In the genomic region with DNA sequence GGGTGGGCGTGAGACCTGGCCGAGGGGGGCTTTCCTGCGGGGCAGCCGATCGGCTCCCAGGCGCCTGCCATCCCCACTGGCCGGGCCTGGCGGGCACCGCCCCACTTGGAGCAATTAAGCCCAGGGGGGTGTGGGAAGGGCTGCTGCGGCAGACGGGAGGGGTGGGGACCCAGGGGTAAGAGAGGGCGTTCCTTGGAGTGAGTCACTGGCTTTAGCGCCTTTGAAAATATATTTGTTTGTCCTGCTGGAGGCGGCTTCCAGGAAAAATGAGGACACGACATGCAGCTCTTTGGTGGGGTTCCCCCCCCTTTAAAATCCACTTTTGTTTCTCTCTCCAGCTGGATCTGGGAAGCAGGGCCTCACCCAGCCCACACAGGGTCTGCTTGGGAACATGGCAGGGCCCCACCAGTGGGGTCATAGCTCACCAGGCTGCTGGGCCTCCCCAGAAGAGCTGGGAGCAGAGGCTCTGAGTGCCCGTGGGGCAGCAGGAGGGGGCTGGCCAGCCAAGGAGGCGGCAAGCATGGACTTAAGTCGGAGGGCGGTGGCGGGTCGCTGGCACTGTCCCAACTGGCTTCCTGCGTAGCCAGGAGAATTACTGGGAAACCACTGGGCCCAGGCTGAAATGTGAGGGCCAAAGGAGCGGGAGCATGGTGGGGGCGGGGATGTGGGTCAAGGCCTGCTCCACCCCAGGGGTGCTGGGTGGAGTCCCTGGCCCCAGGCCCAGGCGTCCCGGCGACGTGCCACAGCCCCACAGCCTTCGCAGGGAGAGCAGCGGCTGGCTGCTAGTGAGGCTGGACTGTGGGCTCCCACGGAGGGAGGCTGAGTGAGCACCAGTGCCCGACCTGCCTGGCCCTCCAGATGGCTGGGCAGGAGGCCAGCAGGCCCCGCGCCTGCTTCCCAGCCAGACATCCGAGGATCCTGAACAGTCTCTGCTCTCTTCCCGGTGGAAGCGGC, we compare ENCODE assay signal across 8 cellular contexts.
DNase-seq lines count a peak whose midpoint lies in the region; ATAC-seq and TF ChIP-seq lines count a peak whose summit lies in the region.

No MANE protein-coding gene starts in this region.

- no peaks in the 10 kb centered on the region for H3K27me3 ChIP-seq in suprapubic skin

- peaks cover 74% of the 10 kb centered on the region for H3K36me3 Mint-ChIP-seq in activated T-helper 17 cell treated with anti-CD3 and anti-CD28 coated beads, Interleukin-2, amount 50 U/mL, for 72 hours (ENCODE audit: low read depth)
- H3K36me3 Mint-ChIP-seq in activated CD4-positive, alpha-beta memory T cell treated with anti-CD3 and anti-CD28 coated beads for 36 hours = peaks cover 20% of the 10 kb centered on the region

- CTCF ChIA-PET in activated CD4-positive, alpha-beta memory T cell treated with anti-CD3 and anti-CD28 coated beads for 36 hours (lab: Charles Lee) = no interaction called here

- peak overlapping the region; percentile 89 for H3K27ac ChIP-seq in suprapubic skin

- POLR2A ChIA-PET in activated CD4-positive, alpha-beta memory T cell treated with anti-CD3 and anti-CD28 coated beads for 36 hours (lab: Charles Lee) = no interaction called here

- TF ChIP-seq EP300 in suprapubic skin (IDR thresholded peaks at IDR 0.05) = no peak

- peaks cover 51% of the 10 kb centered on the region for H3K4me1 ChIP-seq in suprapubic skin

- no peak overlapping the region for H3K27ac Mint-ChIP-seq in activated T-helper 17 cell treated with anti-CD3 and anti-CD28 coated beads, Interleukin-2, amount 50 U/mL, for 72 hours
- no peak overlapping the region for H3K27ac Mint-ChIP-seq in activated CD4-positive, alpha-beta memory T cell treated with anti-CD3 and anti-CD28 coated beads for 36 hours

- no peak for TF ChIP-seq POLR2A in suprapubic skin (IDR thresholded peaks at IDR 0.05)

- TF ChIP-seq CTCF in suprapubic skin (IDR thresholded peaks at IDR 0.05) = no peak

- peaks cover 67% of the 10 kb centered on the region for H3K36me3 ChIP-seq in suprapubic skin

- DNase-seq in COLO668 (lab: John Stamatoyannopoulos, UW; ENCODE audit: unreplicated experiment) = peak; percentile 87
- DNase-seq in NCI-H2107 (lab: John Stamatoyannopoulos, UW) = peak; percentile 56
- DNase-seq in cerebellar cortex (ENCODE audit: low spot score) = peak; percentile 90
- DNase-seq in kidney tubule cell (ENCODE audit: low spot score) = peak; percentile 86
- DNase-seq in suprapubic skin (ENCODE audit: low spot score in 2 of 2) = peak; percentile 95 to 96
- no peak for DNase-seq in activated CD4-positive, alpha-beta memory T cell treated with anti-CD3 and anti-CD28 coated beads for 36 hours

- ATAC-seq in activated T-helper 17 cell treated with anti-CD3 and anti-CD28 coated beads, Interleukin-2, amount 50 U/mL, for 72 hours (replicated peaks) = no peak
- ATAC-seq in GM18861 (IDR thresholded peaks at IDR 0.05; ENCODE audit: unreplicated experiment) = no peak

- WGBS in suprapubic skin = 11% methylated on average over 7 of the region's 37 CpGs

- no peaks in the 10 kb centered on the region for H3K9me3 ChIP-seq in suprapubic skin

- intact Hi-C loops in activated CD4-positive, alpha-beta memory T cell treated with anti-CD3 and anti-CD28 coated beads for 36 hours (cut with micrococcal nuclease) = no loop called here

- no peaks in the 10 kb centered on the region for H3K9me3 Mint-ChIP-seq in activated T-helper 17 cell treated with anti-CD3 and anti-CD28 coated beads, Interleukin-2, amount 50 U/mL, for 72 hours
- H3K9me3 Mint-ChIP-seq in activated CD4-positive, alpha-beta memory T cell treated with anti-CD3 and anti-CD28 coated beads for 36 hours = no peaks in the 10 kb centered on the region

- H3K4me3 ChIP-seq in suprapubic skin = peak overlapping the region; percentile 38

- no peaks in the 10 kb centered on the region for H3K4me1 Mint-ChIP-seq in activated T-helper 17 cell treated with anti-CD3 and anti-CD28 coated beads, Interleukin-2, amount 50 U/mL, for 72 hours
- no peaks in the 10 kb centered on the region for H3K4me1 Mint-ChIP-seq in activated CD4-positive, alpha-beta memory T cell treated with anti-CD3 and anti-CD28 coated beads for 36 hours (ENCODE audit: low read depth)

- no peaks in the 10 kb centered on the region for H3K27me3 Mint-ChIP-seq in activated T-helper 17 cell treated with anti-CD3 and anti-CD28 coated beads, Interleukin-2, amount 50 U/mL, for 72 hours
- H3K27me3 Mint-ChIP-seq in activated CD4-positive, alpha-beta memory T cell treated with anti-CD3 and anti-CD28 coated beads for 36 hours = no peaks in the 10 kb centered on the region

- no peak overlapping the region for H3K4me3 Mint-ChIP-seq in activated T-helper 17 cell treated with anti-CD3 and anti-CD28 coated beads, Interleukin-2, amount 50 U/mL, for 72 hours
- no peak overlapping the region for H3K4me3 Mint-ChIP-seq in activated CD4-positive, alpha-beta memory T cell treated with anti-CD3 and anti-CD28 coated beads for 36 hours
